ENCODE assay signal across 8 cellular contexts in genomic region chr4:119455734-119456133, GRCh38.
DNase-seq lines count a peak whose midpoint lies in the region; ATAC-seq and TF ChIP-seq lines count a peak whose summit lies in the region.
"Not testable (repeated sequence)": the region's sequence is repeated elsewhere in the genome, so short reads cannot be mapped to it uniquely, and the experiment has no call there.

No MANE protein-coding gene starts in this region.

- not testable (repeated sequence) for TF ChIP-seq CTCF in Calu3 (IDR thresholded peaks at IDR 0.05; ENCODE audit: unreplicated experiment); KMS-11 (conservative IDR thresholded peaks at IDR 0.05; ENCODE audit: low read depth, low read length); neural progenitor cell (IDR thresholded peaks at IDR 0.05); thoracic aorta (IDR thresholded peaks at IDR 0.05)

- not testable (repeated sequence) for H2AFZ ChIP-seq in KMS-11 (ENCODE audit: low read depth); neural progenitor cell (replicated peaks)

- CTCF ChIA-PET in Calu3 (lab: Charles Lee), result not testable (repeated sequence)

- not testable (repeated sequence) for H3K36me3 ChIP-seq in KMS-11 (ENCODE audit: insufficient read depth); SJCRH30; neural progenitor cell; thoracic aorta

- not testable (repeated sequence) for H3K27me3 ChIP-seq in KMS-11 (ENCODE audit: insufficient read depth, low read depth); SJCRH30; neural progenitor cell; thoracic aorta (replicated peaks; ENCODE audit: insufficient read depth)

- not testable (repeated sequence) for H3F3A ChIP-seq in neural progenitor cell (ENCODE audit: low read depth)

- DNase-seq in Calu3, result peak; percentile 46
- not testable (repeated sequence) for DNase-seq in SJCRH30; effector memory CD8-positive, alpha-beta T cell; neural progenitor cell (ENCODE audit: low spot score); thoracic aorta (ENCODE audit: low spot score)

- not testable (repeated sequence) for H4K20me1 ChIP-seq in KMS-11 (ENCODE audit: insufficient read depth); neural progenitor cell (ENCODE audit: low read depth)

- H3K27ac Mint-ChIP-seq in Calu3 (ENCODE audit: unreplicated experiment); activated naive CD4-positive, alpha-beta T cell treated with anti-CD3 and anti-CD28 coated beads, Interleukin-2, amount 50 U/mL, for 24 hours; neural progenitor cell: not testable (repeated sequence)
- H3K27ac Mint-ChIP-seq in effector memory CD8-positive, alpha-beta T cell, result peak overlapping the region; percentile 99 to 100

- ATAC-seq in effector memory CD8-positive, alpha-beta T cell (replicated peaks); thoracic aorta (ENCODE audit: insufficient number of reproducible peaks, low FRiP score, low read depth): not testable (repeated sequence)

- H3K27ac ChIP-seq in KMS-11, result peak overlapping the region; percentile 92; the same call in 1 of the 2 replicates
- H3K27ac ChIP-seq in SJCRH30, neural progenitor cell, thoracic aorta: not testable (repeated sequence)

- H3K36me3 Mint-ChIP-seq in Calu3 (ENCODE audit: insufficient read depth, unreplicated experiment), result peaks cover 20% of the 10 kb centered on the region
- not testable (repeated sequence) for H3K36me3 Mint-ChIP-seq in activated naive CD4-positive, alpha-beta T cell treated with anti-CD3 and anti-CD28 coated beads, Interleukin-2, amount 50 U/mL, for 24 hours; neural progenitor cell
- peaks cover 28% of the 10 kb centered on the region for H3K36me3 Mint-ChIP-seq in effector memory CD8-positive, alpha-beta T cell (ENCODE audit: insufficient read depth)

- peak overlapping the region; percentile 48; the same call in 1 of the 2 replicates for H3K4me2 ChIP-seq in KMS-11
- H3K4me2 ChIP-seq in neural progenitor cell, result peak overlapping the region; percentile 62

- not testable (repeated sequence) for H3K4me1 Mint-ChIP-seq in Calu3 (ENCODE audit: low read depth, unreplicated experiment); activated naive CD4-positive, alpha-beta T cell treated with anti-CD3 and anti-CD28 coated beads, Interleukin-2, amount 50 U/mL, for 24 hours; effector memory CD8-positive, alpha-beta T cell (ENCODE audit: low read depth in 2 of 2); neural progenitor cell

- H3K4me3 Mint-ChIP-seq in Calu3 (ENCODE audit: low read depth, unreplicated experiment) (peak overlapping the region; percentile 82), neural progenitor cell (peak overlapping the region; percentile 91)
- H3K4me3 Mint-ChIP-seq in activated naive CD4-positive, alpha-beta T cell treated with anti-CD3 and anti-CD28 coated beads, Interleukin-2, amount 50 U/mL, for 24 hours, result peak overlapping the region; percentile 91
- H3K4me3 Mint-ChIP-seq in effector memory CD8-positive, alpha-beta T cell, result peak overlapping the region; percentile 85 to 90

- peak overlapping the region; percentile 92; the same call in 1 of the 2 replicates for H3K9ac ChIP-seq in KMS-11
- not testable (repeated sequence) for H3K9ac ChIP-seq in neural progenitor cell

- H3K9me3 Mint-ChIP-seq in Calu3 (ENCODE audit: low read depth, unreplicated experiment); activated naive CD4-positive, alpha-beta T cell treated with anti-CD3 and anti-CD28 coated beads, Interleukin-2, amount 50 U/mL, for 24 hours; effector memory CD8-positive, alpha-beta T cell; neural progenitor cell: not testable (repeated sequence)

- H3K4me3 ChIP-seq in KMS-11 (IDR thresholded peaks at IDR 0.05; ENCODE audit: insufficient read depth, low read depth, low read length), result not testable (repeated sequence)
- H3K4me3 ChIP-seq in SJCRH30 (peak overlapping the region; percentile 69; the same call in 1 of the 2 replicates), iPS-18c (ENCODE audit: insufficient read depth, low read depth, low read length) (peak overlapping the region; percentile 30), neural progenitor cell (peak overlapping the region; percentile 65), thoracic aorta (peak overlapping the region; percentile 75)

- intact Hi-C loops in Calu3 (cut with micrococcal nuclease; ENCODE audit: unreplicated experiment), result not testable (repeated sequence)

- H3K79me2 ChIP-seq in KMS-11 (ENCODE audit: insufficient read depth, low read depth), result peaks cover 22% of the 10 kb centered on the region
- H3K79me2 ChIP-seq in neural progenitor cell (ENCODE audit: low read depth), result not testable (repeated sequence)

- BruUV-seq in Calu3 (replicated peaks; lab: Mats Ljungman, UMichigan), result not testable (repeated sequence)

- not testable (repeated sequence) for H3K4me1 ChIP-seq in KMS-11 (ENCODE audit: low read depth, poor library complexity, severe bottlenecking); SJCRH30; neural progenitor cell; thoracic aorta (ENCODE audit: control insufficient read depth in 1 of 2, low read depth in 2 of 2)

- not testable (repeated sequence) for H3K27me3 Mint-ChIP-seq in Calu3 (ENCODE audit: unreplicated experiment); activated naive CD4-positive, alpha-beta T cell treated with anti-CD3 and anti-CD28 coated beads, Interleukin-2, amount 50 U/mL, for 24 hours; effector memory CD8-positive, alpha-beta T cell; neural progenitor cell (ENCODE audit: insufficient read depth, low read depth)

- H3K9me3 ChIP-seq in SJCRH30 (replicated peaks); iPS-18c (ENCODE audit: control insufficient read depth, insufficient read depth, low read length); neural progenitor cell (ENCODE audit: low read depth); thoracic aorta: not testable (repeated sequence)
